ENCODE assay signal across 8 cellular contexts in the genomic region with DNA sequence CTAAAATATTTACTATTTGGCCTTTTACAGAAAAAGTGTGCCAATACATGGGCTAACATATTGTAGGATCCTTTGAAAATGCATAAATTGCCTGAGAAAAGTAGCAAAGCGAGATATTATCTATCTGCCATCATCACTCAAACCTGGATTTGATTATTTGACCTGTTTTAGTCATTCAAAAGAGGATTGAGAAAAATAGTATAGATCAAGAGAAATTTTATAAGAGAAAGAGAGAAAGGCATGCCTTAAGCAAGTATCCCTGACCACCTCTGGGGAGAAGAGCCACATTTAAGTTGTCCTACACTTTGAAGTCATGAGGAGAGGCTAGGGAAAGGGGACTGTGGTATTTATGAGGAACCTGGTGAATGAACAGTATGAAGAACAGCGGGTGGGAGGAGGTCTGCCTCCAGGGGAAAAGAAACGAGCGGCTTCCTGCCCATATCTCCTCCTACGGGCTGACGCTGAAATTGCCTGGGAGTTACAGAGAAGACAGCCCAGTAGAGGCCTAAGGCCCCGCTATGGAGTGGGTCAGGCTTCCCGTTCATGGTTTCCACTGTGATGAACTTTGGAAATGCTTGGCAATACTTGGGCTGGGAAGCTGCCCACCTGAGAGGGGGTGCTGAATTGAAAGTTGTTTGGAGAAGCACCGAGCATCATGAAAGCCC.
DNase-seq lines count a peak whose midpoint lies in the region; ATAC-seq and TF ChIP-seq lines count a peak whose summit lies in the region.

No MANE protein-coding gene starts in this region.

- DNase-seq in activated naive CD8-positive, alpha-beta T cell treated with anti-CD3 and anti-CD28 coated beads, Interleukin-2, amount 50 U/mL, for 24 hours = peak; percentile 14
- DNase-seq in activated naive CD8-positive, alpha-beta T cell treated with anti-CD3 and anti-CD28 coated beads for 36 hours = no peak
- DNase-seq in SK-N-MC (ENCODE audit: low read depth, low spot score) (no peak), heart right ventricle (no peak), upper lobe of right lung (peak; percentile 58), NCI-H510A (lab: John Stamatoyannopoulos, UW) (no peak), NCI-H524 (lab: John Stamatoyannopoulos, UW) (no peak)

- H3K4me3 Mint-ChIP-seq in activated naive CD8-positive, alpha-beta T cell treated with anti-CD3 and anti-CD28 coated beads, Interleukin-2, amount 50 U/mL, for 24 hours = no peak overlapping the region
- no peak overlapping the region for H3K4me3 Mint-ChIP-seq in activated naive CD8-positive, alpha-beta T cell treated with anti-CD3 and anti-CD28 coated beads for 36 hours

- H3K36me3 ChIP-seq in SK-N-MC (ENCODE audit: insufficient read depth, low read length) = no peaks in the 10 kb centered on the region
- no peaks in the 10 kb centered on the region for H3K36me3 ChIP-seq in heart right ventricle
- H3K36me3 ChIP-seq in upper lobe of right lung = no peaks in the 10 kb centered on the region

- peaks cover 1% of the 10 kb centered on the region for H3K36me3 Mint-ChIP-seq in activated naive CD8-positive, alpha-beta T cell treated with anti-CD3 and anti-CD28 coated beads, Interleukin-2, amount 50 U/mL, for 24 hours (ENCODE audit: low read depth)
- no peaks in the 10 kb centered on the region for H3K36me3 Mint-ChIP-seq in activated naive CD8-positive, alpha-beta T cell treated with anti-CD3 and anti-CD28 coated beads for 36 hours

- H3K27me3 Mint-ChIP-seq in activated naive CD8-positive, alpha-beta T cell treated with anti-CD3 and anti-CD28 coated beads, Interleukin-2, amount 50 U/mL, for 24 hours = no peaks in the 10 kb centered on the region
- no peaks in the 10 kb centered on the region for H3K27me3 Mint-ChIP-seq in activated naive CD8-positive, alpha-beta T cell treated with anti-CD3 and anti-CD28 coated beads for 36 hours

- peaks cover 29% of the 10 kb centered on the region for H3K4me1 Mint-ChIP-seq in activated naive CD8-positive, alpha-beta T cell treated with anti-CD3 and anti-CD28 coated beads, Interleukin-2, amount 50 U/mL, for 24 hours
- peaks cover 6% of the 10 kb centered on the region for H3K4me1 Mint-ChIP-seq in activated naive CD8-positive, alpha-beta T cell treated with anti-CD3 and anti-CD28 coated beads for 36 hours

- ATAC-seq in activated naive CD8-positive, alpha-beta T cell treated with anti-CD3 and anti-CD28 coated beads, Interleukin-2, amount 50 U/mL, for 24 hours = no peak
- ATAC-seq in heart right ventricle (peak; percentile 55 to 79 (median 69)), upper lobe of right lung (peak; percentile 81), HG03457 (IDR thresholded peaks at IDR 0.05; ENCODE audit: unreplicated experiment) (no peak)

- H3K4me1 ChIP-seq in heart right ventricle (peaks cover 0 to 32% (median 0%) of the 10 kb centered on the region in 9 donors), upper lobe of right lung (no peaks in the 10 kb centered on the region)

- H3K27me3 ChIP-seq in heart right ventricle = peaks cover 0 to 51% (median 0%) of the 10 kb centered on the region in 7 donors
- no peaks in the 10 kb centered on the region for H3K27me3 ChIP-seq in upper lobe of right lung

- H3K27ac ChIP-seq in SK-N-MC (peak overlapping the region; percentile 91), heart right ventricle (peak overlapping the region in 8 of 10 donors; percentile 10 to 84 (median 58)), upper lobe of right lung (peak overlapping the region; percentile 55)

- no peaks in the 10 kb centered on the region for H3K9me3 Mint-ChIP-seq in activated naive CD8-positive, alpha-beta T cell treated with anti-CD3 and anti-CD28 coated beads, Interleukin-2, amount 50 U/mL, for 24 hours
- no peaks in the 10 kb centered on the region for H3K9me3 Mint-ChIP-seq in activated naive CD8-positive, alpha-beta T cell treated with anti-CD3 and anti-CD28 coated beads for 36 hours

- H3K27ac Mint-ChIP-seq in activated naive CD8-positive, alpha-beta T cell treated with anti-CD3 and anti-CD28 coated beads, Interleukin-2, amount 50 U/mL, for 24 hours = no peak overlapping the region
- no peak overlapping the region for H3K27ac Mint-ChIP-seq in activated naive CD8-positive, alpha-beta T cell treated with anti-CD3 and anti-CD28 coated beads for 36 hours

- no peaks in the 10 kb centered on the region for H3K9me3 ChIP-seq in SK-N-MC (ENCODE audit: low read depth, low read length)
- H3K9me3 ChIP-seq in heart right ventricle = no peaks in the 10 kb centered on the region
- H3K9me3 ChIP-seq in upper lobe of right lung = no peaks in the 10 kb centered on the region

- 40 to 49% methylated on average over 9 of the region's 9 CpGs for WGBS in heart right ventricle, 2 donors

- intact Hi-C loops in heart right ventricle (cut with DNase I) = no loop called here
- intact Hi-C loops in upper lobe of right lung (cut with DNase I) = no loop called here

- peak overlapping the region; percentile 35 for H3K9ac ChIP-seq in SK-N-MC (ENCODE audit: insufficient read length)

- H3K4me3 ChIP-seq in SK-N-MC (peak overlapping the region; percentile 47), heart right ventricle (no peak overlapping the region), upper lobe of right lung (no peak overlapping the region)

- TF ChIP-seq CTCF in heart right ventricle (IDR thresholded peaks at IDR 0.05) = peak in 3 of 9 donors; percentile 13 to 23 (median 18)
- TF ChIP-seq CTCF in upper lobe of right lung (IDR thresholded peaks at IDR 0.05) = no peak

Comparison
In these comparisons a context has a peak if more than half of its experiments do, and no peak if none do; other contexts are left out.
1. DNase-seq: peak in activated naive CD8-positive, alpha-beta T cell treated with anti-CD3 and anti-CD28 coated beads, Interleukin-2, amount 50 U/mL, for 24 hours (single experiment) and upper lobe of right lung (single experiment); none in activated naive CD8-positive, alpha-beta T cell treated with anti-CD3 and anti-CD28 coated beads for 36 hours (single experiment), SK-N-MC (single experiment), heart right ventricle (0 of 2), NCI-H510A (single experiment) and NCI-H524 (0 of 2).
2. ATAC-seq: peak in heart right ventricle (8 of 8) and upper lobe of right lung (single experiment); none in activated naive CD8-positive, alpha-beta T cell treated with anti-CD3 and anti-CD28 coated beads, Interleukin-2, amount 50 U/mL, for 24 hours (single experiment) and HG03457 (single experiment).
3. Peak in every context shown above with its lines, with median percentiles within 50 percentile points of each other: H3K27ac ChIP-seq.